ENCODE assay signal across 8 cellular contexts in genomic region chr3:128845695-128846491, GRCh38. TPM values are rescaled to one million over a fixed set of nuclear protein-coding genes. Genes with fewer than 3 reads are reported as not detected.
DNase-seq lines count a peak whose midpoint lies in the region; ATAC-seq, FAIRE-seq and TF ChIP-seq lines count a peak whose summit lies in the region.

No MANE protein-coding gene starts in this region.

- 1 to 4% (median 3%) methylated on average over 31 to 36 of the region's 36 CpGs for WGBS in small intestine, 3 donors

- no peaks in the 10 kb centered on the region for H3K9me3 ChIP-seq in small intestine (ENCODE audit: control insufficient read depth, low read depth)

- no peak for FAIRE-seq in bronchial epithelial cell (lab: Jason Lieb, UNC)
- FAIRE-seq in small intestine (lab: Jason Lieb, UNC), result no peak

- H3K27ac ChIP-seq in small intestine (ENCODE audit: low read depth in 1 of 2, low read length in 1 of 2), result no peak overlapping the region

- H3K27me3 ChIP-seq in bronchial epithelial cell (ENCODE audit: control insufficient read depth, insufficient read depth, low read length) (no peaks in the 10 kb centered on the region), small intestine (ENCODE audit: control insufficient read depth in 2 of 2, insufficient read depth in 2 of 2, low read length in 2 of 2) (no peaks in the 10 kb centered on the region)

- H3K4me3 ChIP-seq in WI38 (ENCODE audit: low read depth, low read length) (peak overlapping the region; percentile 43), bronchial epithelial cell (ENCODE audit: low read depth, low read length) (peak overlapping the region; percentile 22), small intestine (ENCODE audit: low read depth in 1 of 2, low read length in 2 of 2) (peak overlapping the region in 1 of 2 donors; percentile 31)

- H3K36me3 ChIP-seq in bronchial epithelial cell (ENCODE audit: control insufficient read depth, insufficient read depth, low read length) (no peaks in the 10 kb centered on the region), small intestine (ENCODE audit: control insufficient read depth in 2 of 2, insufficient read depth in 2 of 2, low read length in 2 of 2) (no peaks in the 10 kb centered on the region)

- DNase-seq in GM04504 (ENCODE audit: low read depth) (peak; percentile 38), NCI-H187 (lab: John Stamatoyannopoulos, UW) (peak; percentile 23 to 44), bronchial epithelial cell (ENCODE audit: low read depth) (peak; percentile 35), iPS-NIHi7 (ENCODE audit: extremely low spot score) (peak; percentile 99), small intestine (peak; percentile 60)
- no peak for DNase-seq in NK-92 treated with Interleukin-12 subunit alpha and Interleukin-12 subunit beta, amount 100 ng/mL, for 24 hours (lab: John Stamatoyannopoulos, UW)

- peaks cover 0 to 2% of the 10 kb centered on the region in 2 donors for H3K4me1 ChIP-seq in small intestine (ENCODE audit: control insufficient read depth in 2 of 2, insufficient read depth in 1 of 2, low read depth in 1 of 2, low read length in 1 of 2)

- ATAC-seq in HG02610 (IDR thresholded peaks at IDR 0.05; ENCODE audit: unreplicated experiment), result peak; percentile 41

- TF ChIP-seq CTCF in WI38 (IDR thresholded peaks at IDR 0.05; ENCODE audit: low read depth, low read length) (peak; percentile 60), bronchial epithelial cell (IDR thresholded peaks at IDR 0.05; ENCODE audit: insufficient read depth, low read length, severe bottlenecking) (peak; percentile 59)

RNA-seq across cellular contexts. Expression of gene ACAD9, which starts 33.5 kb away (rescaled TPM):
- total RNA-seq in bronchial epithelial cell, result 23.7 and 24.7 TPM in 2 replicates
- 10 to 100 TPM; 17.3 to 29.8 (median 20.1) TPM for polyA plus RNA-seq in small intestine
